Comparison of ENCODE assay signal across 1 cellular context in the genomic region with DNA sequence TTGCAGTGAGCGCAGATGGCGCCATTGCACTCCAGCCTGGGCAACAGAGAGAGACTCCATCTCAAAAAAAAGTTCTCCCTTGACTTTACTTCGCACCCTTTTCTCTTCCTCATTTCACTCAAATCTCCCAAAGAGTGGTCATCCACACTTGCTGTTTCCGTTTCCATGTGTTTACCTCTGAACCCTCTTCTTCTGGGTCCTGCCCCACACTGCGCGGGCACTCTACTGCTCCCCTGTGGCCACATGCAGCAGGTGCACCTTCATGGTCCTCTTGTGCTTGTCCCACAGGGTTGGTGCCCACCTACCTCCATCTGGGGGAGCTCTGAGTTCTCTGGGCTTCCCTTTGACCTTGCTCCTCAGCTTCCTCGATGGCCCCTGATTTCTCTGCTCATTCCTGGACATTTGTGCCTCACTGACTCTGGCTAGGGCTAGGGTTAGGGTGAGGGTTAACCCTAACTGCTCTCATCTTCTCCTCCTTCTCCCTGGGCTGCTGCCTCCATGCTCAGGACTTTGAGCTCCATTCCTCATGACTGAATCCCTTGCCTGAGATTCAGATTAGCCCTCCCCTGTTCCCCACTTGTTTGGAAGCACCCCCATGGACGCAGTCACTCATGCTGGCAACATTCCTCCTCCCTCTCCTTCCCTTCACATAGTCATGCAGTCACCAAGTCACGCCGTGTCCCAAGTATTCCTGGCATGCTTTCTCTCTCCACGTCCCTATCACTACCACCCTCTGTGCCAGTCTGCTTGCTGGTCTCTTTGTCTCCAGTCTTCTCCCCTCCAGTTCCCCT.
TF ChIP-seq lines count a peak whose summit lies in the region.

No MANE protein-coding gene starts in this region.

TF ChIP-seq in SK-N-SH treated with all-trans-retinoic acid at 6 μM for 48 hours, 23 proteins besides CTCF, POLR2A, EP300 and RAD21 (continued from another document):
- no peak for TF ChIP-seq ZNF8 (CRISPR knock-in tag; IDR thresholded peaks at IDR 0.05)
- TF ChIP-seq RARB (CRISPR knock-in tag; IDR thresholded peaks at IDR 0.05), result no peak
- TF ChIP-seq, protein P1, sequence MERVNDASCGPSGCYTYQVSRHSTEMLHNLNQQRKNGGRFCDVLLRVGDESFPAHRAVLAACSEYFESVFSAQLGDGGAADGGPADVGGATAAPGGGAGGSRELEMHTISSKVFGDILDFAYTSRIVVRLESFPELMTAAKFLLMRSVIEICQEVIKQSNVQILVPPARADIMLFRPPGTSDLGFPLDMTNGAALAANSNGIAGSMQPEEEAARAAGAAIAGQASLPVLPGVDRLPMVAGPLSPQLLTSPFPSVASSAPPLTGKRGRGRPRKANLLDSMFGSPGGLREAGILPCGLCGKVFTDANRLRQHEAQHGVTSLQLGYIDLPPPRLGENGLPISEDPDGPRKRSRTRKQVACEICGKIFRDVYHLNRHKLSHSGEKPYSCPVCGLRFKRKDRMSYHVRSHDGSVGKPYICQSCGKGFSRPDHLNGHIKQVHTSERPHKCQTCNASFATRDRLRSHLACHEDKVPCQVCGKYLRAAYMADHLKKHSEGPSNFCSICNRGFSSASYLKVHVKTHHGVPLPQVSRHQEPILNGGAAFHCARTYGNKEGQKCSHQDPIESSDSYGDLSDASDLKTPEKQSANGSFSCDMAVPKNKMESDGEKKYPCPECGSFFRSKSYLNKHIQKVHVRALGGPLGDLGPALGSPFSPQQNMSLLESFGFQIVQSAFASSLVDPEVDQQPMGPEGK (CRISPR knock-in tag; IDR thresholded peaks at IDR 0.05; ENCODE audit: borderline replicate concordance), result no peak
- no peak for TF ChIP-seq OSR1 (CRISPR knock-in tag; IDR thresholded peaks at IDR 0.05)
- TF ChIP-seq GLIS3 (CRISPR knock-in tag; IDR thresholded peaks at IDR 0.05), result no peak
- no peak for TF ChIP-seq ARNTL (CRISPR knock-in tag; IDR thresholded peaks at IDR 0.05; ENCODE audit: borderline replicate concordance, low read depth)
